8 cellular contexts compared by ENCODE assay signal in genomic region chrX:154018518-154019060, GRCh38. TPM values are rescaled to one million over a fixed set of nuclear protein-coding genes. Genes with fewer than 3 reads are reported as not detected.
DNase-seq lines count a peak whose midpoint lies in the region; ATAC-seq and TF ChIP-seq lines count a peak whose summit lies in the region.

No MANE protein-coding gene starts in this region.

- peak overlapping the region; percentile 74 for H3K4me3 Mint-ChIP-seq in chondrocyte (ENCODE audit: unreplicated experiment)
- H3K4me3 Mint-ChIP-seq in natural killer cell: peak overlapping the region; percentile 89

- H3K36me3 ChIP-seq in BLaER1 (peaks cover 45% of the 10 kb centered on the region), Karpas-422 (ENCODE audit: insufficient read depth, low read length) (no peaks in the 10 kb centered on the region)

- H3K27ac ChIP-seq in BLaER1 (peak overlapping the region; percentile 96), Karpas-422 (ENCODE audit: low read length) (peak overlapping the region; percentile 69)

- intact Hi-C loops in natural killer cell (cut with micrococcal nuclease): loop anchor here (10.0 kb wide), 1 partner anchor 76 kb away; the partner anchor contains the start of gene MECP2

- H4K20me1 ChIP-seq in BLaER1: peaks cover 83% of the 10 kb centered on the region
- H4K20me1 ChIP-seq in Karpas-422 (ENCODE audit: insufficient read depth, low read depth, low read length): no peaks in the 10 kb centered on the region; the same call in 1 of the 2 replicates

- H3K4me1 Mint-ChIP-seq in chondrocyte (ENCODE audit: low read depth) (peaks cover 20% of the 10 kb centered on the region), natural killer cell (peaks cover 0 to 6% of the 10 kb centered on the region in 2 donors)

- H3K27me3 Mint-ChIP-seq in chondrocyte (ENCODE audit: low read depth): no peaks in the 10 kb centered on the region
- H3K27me3 Mint-ChIP-seq in natural killer cell (ENCODE audit: low read depth in 2 of 2): no peaks in the 10 kb centered on the region

- H3K9me2 ChIP-seq in Karpas-422 (replicated peaks; ENCODE audit: insufficient read depth, low read length): no peaks in the 10 kb centered on the region

- H3K79me2 ChIP-seq in Karpas-422 (ENCODE audit: low read length): peaks cover 20% of the 10 kb centered on the region

- H3K27ac Mint-ChIP-seq in chondrocyte (ENCODE audit: unreplicated experiment) (peak overlapping the region; percentile 77), natural killer cell (peak overlapping the region; percentile 80 to 81)

- DNase-seq in Karpas-422 (no peak), chondrocyte (ENCODE audit: low spot score) (no peak), natural killer cell (no peak), kidney tubule cell (ENCODE audit: low spot score) (no peak), HK-2 (ENCODE audit: unreplicated experiment) (no peak), foreskin melanocyte (no peak), globus pallidus (ENCODE audit: low spot score) (no peak)

- H3K4me1 ChIP-seq in BLaER1 (peaks cover 80% of the 10 kb centered on the region), Karpas-422 (ENCODE audit: low read length) (peaks cover 33% of the 10 kb centered on the region)

- peak overlapping the region; percentile 77 for H3K4me3 ChIP-seq in BLaER1
- H3K4me3 ChIP-seq in Karpas-422 (ENCODE audit: low read length): peak overlapping the region; percentile 68

- TF ChIP-seq CTCF in chondrocyte (IDR thresholded peaks at IDR 0.05) (no peak), natural killer cell (IDR thresholded peaks at IDR 0.05) (no peak)

- H3K9ac ChIP-seq in BLaER1: peak overlapping the region; percentile 91
- peak overlapping the region; percentile 79 for H3K9ac ChIP-seq in Karpas-422 (ENCODE audit: low read length)

- H3K36me3 Mint-ChIP-seq in chondrocyte (ENCODE audit: low read depth) (peaks cover 2% of the 10 kb centered on the region), natural killer cell (no peaks in the 10 kb centered on the region)

- ATAC-seq in natural killer cell: no peak

- H3K9me3 Mint-ChIP-seq in chondrocyte (ENCODE audit: low read depth): no peaks in the 10 kb centered on the region
- no peaks in the 10 kb centered on the region for H3K9me3 Mint-ChIP-seq in natural killer cell

- peaks cover 69% of the 10 kb centered on the region for H3K27me3 ChIP-seq in BLaER1
- no peaks in the 10 kb centered on the region for H3K27me3 ChIP-seq in Karpas-422 (ENCODE audit: low read length)

- H3K9me3 ChIP-seq in BLaER1: no peaks in the 10 kb centered on the region
- no peaks in the 10 kb centered on the region for H3K9me3 ChIP-seq in Karpas-422 (ENCODE audit: low read length)

- H3K4me2 ChIP-seq in BLaER1 (peak overlapping the region; percentile 85), Karpas-422 (ENCODE audit: low read depth, low read length, poor library complexity, severe bottlenecking) (peak overlapping the region; percentile 60)

- H2AFZ ChIP-seq in Karpas-422 (ENCODE audit: low read length): no peak overlapping the region

RNA-seq across cellular contexts. Expression of gene IRAK1, which starts 1.1 kb away (rescaled TPM):
- 76.0 and 131 TPM in 2 replicates for total RNA-seq in Karpas-422 (2014; rRNA removed; shearing (Covaris generic); ENCODE audit: low replicate concordance)
- total RNA-seq in chondrocyte (88.0 to 113 TPM (median 104 TPM) in 3 replicates), natural killer cell (100 to 1,000 TPM in 2 of 3 donors, 10 to 100 TPM in 1; 87.5 to 114 (median 107) TPM)

RNA-seq across cellular contexts. Expression of gene TMEM187, which starts 46.0 kb away (rescaled TPM):
- 1.5 and 3.9 TPM in 2 replicates for total RNA-seq in Karpas-422 (2014; rRNA removed; shearing (Covaris generic); ENCODE audit: low replicate concordance)
- total RNA-seq in chondrocyte (12.3 to 20.3 TPM (median 18.3 TPM) in 3 replicates), natural killer cell (1 to 10 TPM; 1.2 to 4.3 (median 1.4) TPM)

RNA-seq across cellular contexts. Expression of gene HCFC1, which starts 47.0 kb away (rescaled TPM):
- total RNA-seq in Karpas-422 (2014; rRNA removed; shearing (Covaris generic); ENCODE audit: low replicate concordance): 16.8 and 29.4 TPM in 2 replicates
- total RNA-seq in chondrocyte: 60.1 to 89.9 TPM (median 67.2 TPM) in 3 replicates
- 10 to 100 TPM; 65.2 to 76.7 (median 67.5) TPM for total RNA-seq in natural killer cell
